32 cellular contexts compared by ENCODE assay signal in genomic region chr1:41329662-41330587, GRCh38. TPM values are rescaled to one million over a fixed set of nuclear protein-coding genes. Genes with fewer than 3 reads are reported as not detected.
A peak's percentile ranks its signal among the peaks of the same experiment; 100 is the strongest.
DNase-seq lines count a peak whose midpoint lies in the region; ATAC-seq and TF ChIP-seq lines count a peak whose summit lies in the region.
"Had no signal": no experiment of that assay in that cellular context is flagged by ENCODE, and none has a peak within 500 bp of the region (broad histone marks: within the 10 kb centered on the region; RNA-seq: fewer than 3 reads in every experiment).

No MANE protein-coding gene starts in this region.

- TF ChIP-seq POLR2A in heart left ventricle (IDR thresholded peaks at IDR 0.05) (no peak), breast epithelium (IDR thresholded peaks at IDR 0.05) (no peak)

- 75 to 79% (median 78%) methylated on average over 11 of the region's 11 CpGs for WGBS in heart left ventricle, 4 donors

- H3K9me3 ChIP-seq in heart left ventricle (peaks cover 0 to 7% (median 0%) of the 10 kb centered on the region in 12 donors), SJCRH30 (replicated peaks) (peaks cover 8% of the 10 kb centered on the region), breast epithelium (peaks cover 0 to 5% of the 10 kb centered on the region in 2 donors)
- H3K9me3 ChIP-seq: lower lobe of right lung, mucosa of descending colon had no signal

- TF ChIP-seq CTCF in heart left ventricle (IDR thresholded peaks at IDR 0.05) (no peak), breast epithelium (IDR thresholded peaks at IDR 0.05) (no peak)

- intact Hi-C loops in cardiac septum (cut with DNase I) (no loop called here), heart left ventricle (cut with DNase I) (loop anchor here in 1 of 10 donors (10.0 kb wide), 1 partner anchor 85 kb away; no protein-coding TSS in a partner anchor), breast epithelium (cut with DNase I; ENCODE audit: low total_unique reads) (no loop called here)

- H3K4me1 ChIP-seq in heart left ventricle (peaks cover 0 to 4% (median 0%) of the 10 kb centered on the region in 12 donors), SJCRH30 (peaks cover 78% of the 10 kb centered on the region), breast epithelium (no peaks in the 10 kb centered on the region)
- H3K4me1 ChIP-seq: heart right ventricle, lower lobe of right lung had no signal

- H3K27ac ChIP-seq in heart left ventricle (no peak overlapping the region), SJCRH30 (peak overlapping the region; percentile 64), breast epithelium (no peak overlapping the region)
- H3K27ac ChIP-seq: heart right ventricle, HL-60, KMS-11, lower lobe of right lung, skin epidermis had no signal

- H3K27me3 ChIP-seq in heart left ventricle (no peaks in the 10 kb centered on the region), SJCRH30 (no peaks in the 10 kb centered on the region), breast epithelium (no peaks in the 10 kb centered on the region)
- H3K27me3 ChIP-seq: MG63 had no signal

- no peaks in the 10 kb centered on the region for H3K36me3 ChIP-seq in heart left ventricle
- H3K36me3 ChIP-seq in SJCRH30, result no peaks in the 10 kb centered on the region
- H3K36me3 ChIP-seq in breast epithelium, result no peaks in the 10 kb centered on the region
- H3K36me3 ChIP-seq: heart right ventricle, lower lobe of right lung, MG63 had no signal

- H3K4me3 ChIP-seq in heart left ventricle, result no peak overlapping the region
- H3K4me3 ChIP-seq in SJCRH30, result no peak overlapping the region
- H3K4me3 ChIP-seq in breast epithelium, result no peak overlapping the region
- H3K4me3 ChIP-seq: heart right ventricle, lower lobe of right lung, MG63, mucosa of descending colon, skin epidermis had no signal

- peak; percentile 35 for DNase-seq in cardiac septum (ENCODE audit: low spot score)
- DNase-seq in heart left ventricle, result no peak
- DNase-seq in SJCRH30, result peak; percentile 75 to 80
- peak; percentile 72 for DNase-seq in mesenteric fat pad (ENCODE audit: low spot score)
- peak; percentile 28 for DNase-seq in ureter (ENCODE audit: low spot score)
- DNase-seq in central memory CD4-positive, alpha-beta T cell, result no peak
- no peak for DNase-seq in breast epithelium (ENCODE audit: low spot score in 2 of 2)
- DNase-seq: activated CD4-positive, alpha-beta T cell treated with anti-CD3 and anti-CD28 coated beads for 4 hours; activated T-cell treated with anti-CD3 and anti-CD28 coated beads, Interleukin-2, amount 50 U/mL, for 72 hours; Calu3; caudate nucleus; dermis blood vessel endothelial cell; endodermal cell; H9; heart right ventricle; lower lobe of right lung; MG63; mucosa of descending colon; natural killer cell; NCI-H1105; NCI-H187; NCI-H2171 treated with DMSO at 0.1 percent for 48 hours; NCI-H510A; stimulated activated naive CD4-positive, alpha-beta T cell; T-helper 9 cell had no signal

- ATAC-seq in heart left ventricle, result no peak
- no peak for ATAC-seq in HG03095 (IDR thresholded peaks at IDR 0.05; ENCODE audit: unreplicated experiment)
- ATAC-seq: activated T-cell treated with anti-CD3 and anti-CD28 coated beads, Interleukin-2, amount 50 U/mL, for 72 hours; mucosa of descending colon; natural killer cell had no signal

RNA-seq across cellular contexts. Expression of gene FOXO6, which starts 31.3 kb away (rescaled TPM):
- total RNA-seq in cardiac septum, result 2.0 TPM
- 1 to 10 TPM in 8 of 9 donors, under 1 TPM in 1; 0.69 to 4.8 (median 1.4) TPM for total RNA-seq in heart left ventricle
- under 1 TPM; 0.71 to 0.99 TPM for polyA plus RNA-seq in heart left ventricle
- total RNA-seq in SJCRH30 (2014; rRNA removed; shearing (Covaris generic)), result 11.9 and 12.9 TPM in 2 replicates
- total RNA-seq in mesenteric fat pad, result not detected
- 8.6 TPM for total RNA-seq in ureter
- total RNA-seq in breast epithelium, result 1 to 10 TPM in 1 of 3 donors, under 1 TPM in 1, not detected in 1; 0.98 to 1.3 TPM
- total RNA-seq: dermis blood vessel endothelial cell, fibroblast of villous mesenchyme, osteoblast had no signal
- polyA plus RNA-seq: keratinocyte had no signal

Comparison
In these comparisons a context has a peak if more than half of its experiments do, and no peak if none do; other contexts are left out.
1. DNase-seq: peak in cardiac septum (single experiment), SJCRH30 (2 of 2), mesenteric fat pad (single experiment) and ureter (single experiment); none in heart left ventricle (0 of 5), central memory CD4-positive, alpha-beta T cell (single experiment) and breast epithelium (0 of 2).